Comparison of ENCODE assay signal across 1 cellular context in genomic region chr14:105161314-105161713, GRCh38.
TF ChIP-seq lines count a peak whose summit lies in the region.

No MANE protein-coding gene starts in this region.

TF ChIP-seq in HepG2, 621 proteins besides CTCF, POLR2A, EP300 and RAD21 (continued from another document):
- no peak for TF ChIP-seq ZNF703 (CRISPR knock-in tag; IDR thresholded peaks at IDR 0.05; ENCODE audit: borderline replicate concordance)
- no peak for TF ChIP-seq RORA (CRISPR knock-in tag; IDR thresholded peaks at IDR 0.05)
- no peak for TF ChIP-seq KDM2A (CRISPR knock-in tag; IDR thresholded peaks at IDR 0.05; ENCODE audit: borderline replicate concordance, low read depth)
- no peak for TF ChIP-seq NR0B2 (CRISPR knock-in tag; IDR thresholded peaks at IDR 0.05)
- no peak for TF ChIP-seq ZSCAN29 (CRISPR knock-in tag; conservative IDR thresholded peaks at IDR 0.05)
- no peak for TF ChIP-seq ZMYM4 (CRISPR knock-in tag; IDR thresholded peaks at IDR 0.05)
- no peak for TF ChIP-seq RBM39 (IDR thresholded peaks at IDR 0.05; ENCODE audit: low read depth, low read length, poor library complexity, severe bottlenecking)
